In genomic region chr5:134455466-134455865, GRCh38 we compare ENCODE assay signal across 30 cellular contexts.
"Had no signal": no experiment of that assay in that cellular context is flagged by ENCODE, and none has a peak within 500 bp of the region (broad histone marks: within the 10 kb centered on the region; RNA-seq: fewer than 3 reads in every experiment).

No MANE protein-coding gene starts in this region.

- ATAC-seq: activated CD4-positive, CD25-positive, alpha-beta regulatory T cell treated with anti-CD3 and anti-CD28 coated beads, Interleukin-2, amount 50 U/mL, for 24 hours; activated CD8-positive, alpha-beta T cell treated with anti-CD3 and anti-CD28 coated beads for 36 hours; activated naive CD8-positive, alpha-beta T cell treated with anti-CD3 and anti-CD28 coated beads, Interleukin-2, amount 50 U/mL, for 24 hours; activated T-cell treated with anti-CD3 and anti-CD28 coated beads, Interleukin-2, amount 50 U/mL, for 4 hours; activated T-helper 17 cell treated with anti-CD3 and anti-CD28 coated beads, Interleukin-2, amount 50 U/mL, for 72 hours; foreskin keratinocyte; gastrocnemius medialis; heart left ventricle; T-cell had no signal

- H3K27ac ChIP-seq: adrenal gland, ascending aorta, breast epithelium, cardiac muscle cell, coronary artery, dorsolateral prefrontal cortex, esophagus muscularis mucosa, foreskin keratinocyte, gastrocnemius medialis, heart left ventricle, WERI-Rb-1 had no signal

- H3K9me3 ChIP-seq: adrenal gland, ascending aorta, breast epithelium, esophagus muscularis mucosa, gastrocnemius medialis, heart left ventricle had no signal

- H3K4me3 ChIP-seq: adrenal gland, ascending aorta, breast epithelium, cardiac muscle cell, coronary artery, dorsolateral prefrontal cortex, esophagus muscularis mucosa, gastrocnemius medialis, heart left ventricle had no signal

- H3K4me1 ChIP-seq: breast epithelium had no signal

- H3K36me3 ChIP-seq: adrenal gland, ascending aorta, breast epithelium, cardiac muscle cell, esophagus muscularis mucosa, gastrocnemius medialis, heart left ventricle, WERI-Rb-1 had no signal

- H3K27me3 ChIP-seq: adrenal gland, ascending aorta, breast epithelium, cardiac muscle cell, dorsolateral prefrontal cortex, esophagus muscularis mucosa, foreskin keratinocyte, gastrocnemius medialis, heart left ventricle had no signal

- DNase-seq: activated B cell treated with CpG ODN at 0.5 μM for 24 hours; activated CD4-positive, alpha-beta T cell treated with anti-CD3 and anti-CD28 coated beads for 48 hours; activated CD4-positive, alpha-beta T cell treated with anti-CD3 and anti-CD28 coated beads, Interleukin-2, amount 50 U/mL, for 1 hour; activated CD4-positive, alpha-beta T cell treated with anti-CD3 and anti-CD28 coated beads, Interleukin-2, amount 50 U/mL, for 48 hours; activated CD8-positive, alpha-beta memory T cell treated with anti-CD3 and anti-CD28 coated beads for 24 hours; activated CD8-positive, alpha-beta T cell treated with anti-CD3 and anti-CD28 coated beads for 36 hours; activated effector memory CD4-positive, alpha-beta T cell treated with Interleukin-2 at 50 U/mL for 16 hours; activated gamma-delta T cell treated with Interleukin-2 at 50 U/mL for 16 hours; activated naive CD4-positive, alpha-beta T cell treated with Interleukin-2 at 50 U/mL for 16 hours; activated naive CD8-positive, alpha-beta T cell treated with anti-CD3 and anti-CD28 coated beads for 36 hours; activated naive CD8-positive, alpha-beta T cell treated with anti-CD3 and anti-CD28 coated beads, Interleukin-2, amount 50 U/mL, for 24 hours; activated T-cell treated with anti-CD3 and anti-CD28 coated beads, Interleukin-2, amount 50 U/mL, for 4 hours; adrenal gland; dorsolateral prefrontal cortex; effector memory CD4-positive, alpha-beta T cell; erythroblast; foreskin keratinocyte; gastrocnemius medialis; glutamatergic neuron; heart left ventricle; T-cell; T1000; WERI-Rb-1 had no signal
